In the genomic region with DNA sequence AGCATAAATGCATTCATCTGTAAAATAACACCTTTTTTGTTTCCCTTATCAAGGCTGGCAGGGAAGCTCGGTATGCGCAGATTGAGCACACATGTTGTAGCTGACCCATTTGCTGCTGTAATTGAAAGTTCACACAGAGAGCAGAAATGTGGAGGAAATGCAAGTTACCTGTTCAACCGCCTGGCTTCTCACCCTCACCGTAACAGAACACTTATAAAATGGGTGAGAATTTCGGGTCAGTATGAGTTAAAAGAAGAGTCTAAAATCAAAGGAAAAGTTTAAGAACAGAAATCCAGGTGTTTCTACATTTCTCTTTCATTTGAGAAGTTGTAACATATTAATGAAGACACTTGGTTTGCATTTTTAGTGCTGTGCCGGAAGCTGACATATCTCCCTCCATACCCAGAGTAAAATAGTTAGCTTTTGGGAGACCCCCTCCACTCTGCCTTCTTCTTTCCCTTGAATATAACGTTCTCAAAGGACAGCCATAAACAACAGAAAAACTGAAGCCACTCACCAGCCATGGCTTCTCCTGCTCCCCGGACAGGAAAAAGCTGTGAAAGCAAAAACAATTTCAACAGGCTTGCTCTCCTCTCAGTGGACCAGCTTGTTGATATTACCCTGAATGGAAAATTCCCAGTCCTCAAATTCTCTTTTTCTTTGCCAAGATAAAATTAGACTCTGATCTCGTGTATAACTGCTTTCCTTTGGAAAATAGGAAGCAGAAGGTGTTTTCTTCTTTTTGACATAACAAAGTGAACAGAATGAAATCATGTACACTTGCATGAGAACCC, we compare ENCODE assay signal across 2 cellular contexts.
TF ChIP-seq lines count a peak whose summit lies in the region.

A gene (minus strand): TSS at position 570 of the 794 bp plus-strand sequence.

TF ChIP-seq in H1, 55 proteins besides CTCF, POLR2A, EP300 and RAD21 (continued from another document):
- TF ChIP-seq RBBP5 (IDR thresholded peaks at IDR 0.05; ENCODE audit: borderline replicate concordance, low read depth, low read length), result no peak
- TF ChIP-seq CTBP2 (IDR thresholded peaks at IDR 0.05; ENCODE audit: borderline replicate concordance, insufficient read depth, insufficient read length, low read length), result no peak
- TF ChIP-seq HDAC2 (IDR thresholded peaks at IDR 0.05; ENCODE audit: borderline replicate concordance in 1 of 2, low read depth in 2 of 2, low read length in 2 of 2), result no peak
- TF ChIP-seq, protein P1, sequence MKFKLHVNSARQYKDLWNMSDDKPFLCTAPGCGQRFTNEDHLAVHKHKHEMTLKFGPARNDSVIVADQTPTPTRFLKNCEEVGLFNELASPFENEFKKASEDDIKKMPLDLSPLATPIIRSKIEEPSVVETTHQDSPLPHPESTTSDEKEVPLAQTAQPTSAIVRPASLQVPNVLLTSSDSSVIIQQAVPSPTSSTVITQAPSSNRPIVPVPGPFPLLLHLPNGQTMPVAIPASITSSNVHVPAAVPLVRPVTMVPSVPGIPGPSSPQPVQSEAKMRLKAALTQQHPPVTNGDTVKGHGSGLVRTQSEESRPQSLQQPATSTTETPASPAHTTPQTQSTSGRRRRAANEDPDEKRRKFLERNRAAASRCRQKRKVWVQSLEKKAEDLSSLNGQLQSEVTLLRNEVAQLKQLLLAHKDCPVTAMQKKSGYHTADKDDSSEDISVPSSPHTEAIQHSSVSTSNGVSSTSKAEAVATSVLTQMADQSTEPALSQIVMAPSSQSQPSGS (IDR thresholded peaks at IDR 0.05; ENCODE audit: low read length), result no peak
- no peak for TF ChIP-seq SP2 (IDR thresholded peaks at IDR 0.05; ENCODE audit: low read length)
- TF ChIP-seq NRF1 (IDR thresholded peaks at IDR 0.05; ENCODE audit: low read depth, low read length), result no peak
- TF ChIP-seq FOSL1 (IDR thresholded peaks at IDR 0.05; ENCODE audit: insufficient read depth, low read depth, low read length), result no peak

TF ChIP-seq in WTC11, 78 proteins besides CTCF, POLR2A, EP300 and RAD21 (continued from another document):
- no peak for TF ChIP-seq IRF2 (CRISPR knock-in tag; IDR thresholded peaks at IDR 0.05; ENCODE audit: borderline replicate concordance, low read depth)
- TF ChIP-seq, protein P2, sequence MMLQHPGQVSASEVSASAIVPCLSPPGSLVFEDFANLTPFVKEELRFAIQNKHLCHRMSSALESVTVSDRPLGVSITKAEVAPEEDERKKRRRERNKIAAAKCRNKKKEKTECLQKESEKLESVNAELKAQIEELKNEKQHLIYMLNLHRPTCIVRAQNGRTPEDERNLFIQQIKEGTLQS (CRISPR knock-in tag; conservative IDR thresholded peaks at IDR 0.05), result no peak
- TF ChIP-seq, protein P1 (CRISPR knock-in tag; IDR thresholded peaks at IDR 0.05; ENCODE audit: borderline replicate concordance, low read depth), result no peak
- no peak for TF ChIP-seq SOX15 (CRISPR knock-in tag; IDR thresholded peaks at IDR 0.05)
- TF ChIP-seq TCF7 (CRISPR knock-in tag; IDR thresholded peaks at IDR 0.05; ENCODE audit: low read depth), result no peak
- TF ChIP-seq, protein P3, sequence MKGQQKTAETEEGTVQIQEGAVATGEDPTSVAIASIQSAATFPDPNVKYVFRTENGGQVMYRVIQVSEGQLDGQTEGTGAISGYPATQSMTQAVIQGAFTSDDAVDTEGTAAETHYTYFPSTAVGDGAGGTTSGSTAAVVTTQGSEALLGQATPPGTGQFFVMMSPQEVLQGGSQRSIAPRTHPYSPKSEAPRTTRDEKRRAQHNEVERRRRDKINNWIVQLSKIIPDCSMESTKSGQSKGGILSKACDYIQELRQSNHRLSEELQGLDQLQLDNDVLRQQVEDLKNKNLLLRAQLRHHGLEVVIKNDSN (CRISPR knock-in tag; IDR thresholded peaks at IDR 0.05), result no peak
- TF ChIP-seq ZNF232 (CRISPR knock-in tag; IDR thresholded peaks at IDR 0.05), result no peak
- TF ChIP-seq, protein P4, sequence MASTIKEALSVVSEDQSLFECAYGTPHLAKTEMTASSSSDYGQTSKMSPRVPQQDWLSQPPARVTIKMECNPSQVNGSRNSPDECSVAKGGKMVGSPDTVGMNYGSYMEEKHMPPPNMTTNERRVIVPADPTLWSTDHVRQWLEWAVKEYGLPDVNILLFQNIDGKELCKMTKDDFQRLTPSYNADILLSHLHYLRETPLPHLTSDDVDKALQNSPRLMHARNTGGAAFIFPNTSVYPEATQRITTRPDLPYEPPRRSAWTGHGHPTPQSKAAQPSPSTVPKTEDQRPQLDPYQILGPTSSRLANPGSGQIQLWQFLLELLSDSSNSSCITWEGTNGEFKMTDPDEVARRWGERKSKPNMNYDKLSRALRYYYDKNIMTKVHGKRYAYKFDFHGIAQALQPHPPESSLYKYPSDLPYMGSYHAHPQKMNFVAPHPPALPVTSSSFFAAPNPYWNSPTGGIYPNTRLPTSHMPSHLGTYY (CRISPR knock-in tag; IDR thresholded peaks at IDR 0.05), result no peak
- TF ChIP-seq, protein P5, sequence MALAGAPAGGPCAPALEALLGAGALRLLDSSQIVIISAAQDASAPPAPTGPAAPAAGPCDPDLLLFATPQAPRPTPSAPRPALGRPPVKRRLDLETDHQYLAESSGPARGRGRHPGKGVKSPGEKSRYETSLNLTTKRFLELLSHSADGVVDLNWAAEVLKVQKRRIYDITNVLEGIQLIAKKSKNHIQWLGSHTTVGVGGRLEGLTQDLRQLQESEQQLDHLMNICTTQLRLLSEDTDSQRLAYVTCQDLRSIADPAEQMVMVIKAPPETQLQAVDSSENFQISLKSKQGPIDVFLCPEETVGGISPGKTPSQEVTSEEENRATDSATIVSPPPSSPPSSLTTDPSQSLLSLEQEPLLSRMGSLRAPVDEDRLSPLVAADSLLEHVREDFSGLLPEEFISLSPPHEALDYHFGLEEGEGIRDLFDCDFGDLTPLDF (CRISPR knock-in tag; IDR thresholded peaks at IDR 0.05), result no peak
- no peak for TF ChIP-seq FOXP1 (CRISPR knock-in tag; IDR thresholded peaks at IDR 0.05; ENCODE audit: borderline replicate concordance)
- TF ChIP-seq ESRRA (CRISPR knock-in tag; IDR thresholded peaks at IDR 0.05; ENCODE audit: borderline replicate concordance), result no peak
- TF ChIP-seq, protein P6, sequence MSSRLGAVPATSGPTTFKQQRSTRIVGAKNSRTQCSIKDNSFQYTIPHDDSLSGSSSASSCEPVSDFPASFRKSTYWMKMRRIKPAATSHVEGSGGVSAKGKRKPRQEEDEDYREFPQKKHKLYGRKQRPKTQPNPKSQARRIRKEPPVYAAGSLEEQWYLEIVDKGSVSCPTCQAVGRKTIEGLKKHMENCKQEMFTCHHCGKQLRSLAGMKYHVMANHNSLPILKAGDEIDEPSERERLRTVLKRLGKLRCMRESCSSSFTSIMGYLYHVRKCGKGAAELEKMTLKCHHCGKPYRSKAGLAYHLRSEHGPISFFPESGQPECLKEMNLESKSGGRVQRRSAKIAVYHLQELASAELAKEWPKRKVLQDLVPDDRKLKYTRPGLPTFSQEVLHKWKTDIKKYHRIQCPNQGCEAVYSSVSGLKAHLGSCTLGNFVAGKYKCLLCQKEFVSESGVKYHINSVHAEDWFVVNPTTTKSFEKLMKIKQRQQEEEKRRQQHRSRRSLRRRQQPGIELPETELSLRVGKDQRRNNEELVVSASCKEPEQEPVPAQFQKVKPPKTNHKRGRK (CRISPR knock-in tag; IDR thresholded peaks at IDR 0.05; ENCODE audit: borderline replicate concordance), result no peak
